In the genomic region with DNA sequence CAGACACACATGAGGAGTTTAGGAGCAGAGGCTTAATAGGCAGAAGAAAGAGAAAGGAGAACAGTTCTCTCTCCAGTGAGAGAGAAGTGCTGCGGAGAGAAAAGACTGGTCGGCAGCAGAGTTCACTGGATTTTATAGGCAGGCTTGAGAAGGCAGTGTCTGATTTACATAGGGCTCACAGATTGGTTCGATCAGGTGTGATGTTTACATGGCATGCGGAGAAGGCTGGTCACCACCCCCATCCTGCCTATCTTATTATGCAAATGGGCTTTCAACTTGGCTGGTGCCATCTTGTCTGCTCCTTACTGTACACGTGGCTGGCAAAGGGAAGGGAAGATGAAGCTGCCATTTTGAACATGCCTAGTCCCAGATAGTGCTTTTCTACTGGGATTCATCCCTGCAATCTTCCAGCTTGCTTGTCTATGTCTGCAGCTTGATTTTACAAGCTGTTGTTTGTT, we compare ENCODE assay signal across 11 cellular contexts.
A peak's percentile ranks its signal among the peaks of the same experiment; 100 is the strongest.
DNase-seq lines count a peak whose midpoint lies in the region; ATAC-seq and TF ChIP-seq lines count a peak whose summit lies in the region.
"Had no signal": no experiment of that assay in that cellular context is flagged by ENCODE, and none has a peak within 500 bp of the region (broad histone marks: within the 10 kb centered on the region; RNA-seq: fewer than 3 reads in every experiment).

No MANE protein-coding gene starts in this region.

- H3K27me3 Mint-ChIP-seq in neural crest cell (ENCODE audit: low read depth), result no peaks in the 10 kb centered on the region

- H3K27ac Mint-ChIP-seq in neural crest cell (ENCODE audit: unreplicated experiment), result peak overlapping the region; percentile 99

- peak overlapping the region; percentile 97 for H3K4me3 Mint-ChIP-seq in neural crest cell

- TF ChIP-seq CTCF in neural crest cell (conservative IDR thresholded peaks at IDR 0.05), result no peak

- peaks cover 17% of the 10 kb centered on the region for H3K36me3 Mint-ChIP-seq in neural crest cell (ENCODE audit: low read depth)

- ATAC-seq in GM18505 (IDR thresholded peaks at IDR 0.05; ENCODE audit: unreplicated experiment), result no peak
- ATAC-seq: heart right ventricle, sciatic nerve had no signal

- DNase-seq in H4 (ENCODE audit: low spot score), result peak; percentile 53
- peak; percentile 52 for DNase-seq in NCI-H2196 (lab: John Stamatoyannopoulos, UW; ENCODE audit: unreplicated experiment)
- DNase-seq in cerebellar cortex (ENCODE audit: low spot score), result peak; percentile 94
- peak; percentile 59 for DNase-seq in neural crest cell (ENCODE audit: low read depth, low spot score)
- no peak for DNase-seq in Ammon's horn (ENCODE audit: low spot score)
- no peak for DNase-seq in SKM-1 treated with dmso at 0.1 percent for 144 hours (lab: John Stamatoyannopoulos, UW; ENCODE audit: unreplicated experiment)
- no peak for DNase-seq in activated T-cell treated with anti-CD3 and anti-CD28 coated beads, Interleukin-2, amount 50 U/mL, for 48 hours
- DNase-seq: heart right ventricle, NCI-H1092 treated with DMSO at 0.1 percent for 48 hours had no signal

- TF ChIP-seq POLR2A in GM18505 (IDR thresholded peaks at IDR 0.05; ENCODE audit: borderline replicate concordance, extremely low read depth, insufficient read depth, insufficient read length), result no peak

- H3K9me3 Mint-ChIP-seq in neural crest cell, result peaks cover 3% of the 10 kb centered on the region

- peaks cover 73% of the 10 kb centered on the region for H3K4me1 Mint-ChIP-seq in neural crest cell

Comparison
In these comparisons a context has a peak if more than half of its experiments do, and no peak if none do; other contexts are left out.
1. DNase-seq: peak in H4 (single experiment), NCI-H2196 (single experiment), cerebellar cortex (single experiment) and neural crest cell (single experiment); none in Ammon's horn (single experiment), SKM-1 treated with dmso at 0.1 percent for 144 hours (single experiment) and activated T-cell treated with anti-CD3 and anti-CD28 coated beads, Interleukin-2, amount 50 U/mL, for 48 hours (0 of 2).